22 cellular contexts compared by ENCODE assay signal in the genomic region with DNA sequence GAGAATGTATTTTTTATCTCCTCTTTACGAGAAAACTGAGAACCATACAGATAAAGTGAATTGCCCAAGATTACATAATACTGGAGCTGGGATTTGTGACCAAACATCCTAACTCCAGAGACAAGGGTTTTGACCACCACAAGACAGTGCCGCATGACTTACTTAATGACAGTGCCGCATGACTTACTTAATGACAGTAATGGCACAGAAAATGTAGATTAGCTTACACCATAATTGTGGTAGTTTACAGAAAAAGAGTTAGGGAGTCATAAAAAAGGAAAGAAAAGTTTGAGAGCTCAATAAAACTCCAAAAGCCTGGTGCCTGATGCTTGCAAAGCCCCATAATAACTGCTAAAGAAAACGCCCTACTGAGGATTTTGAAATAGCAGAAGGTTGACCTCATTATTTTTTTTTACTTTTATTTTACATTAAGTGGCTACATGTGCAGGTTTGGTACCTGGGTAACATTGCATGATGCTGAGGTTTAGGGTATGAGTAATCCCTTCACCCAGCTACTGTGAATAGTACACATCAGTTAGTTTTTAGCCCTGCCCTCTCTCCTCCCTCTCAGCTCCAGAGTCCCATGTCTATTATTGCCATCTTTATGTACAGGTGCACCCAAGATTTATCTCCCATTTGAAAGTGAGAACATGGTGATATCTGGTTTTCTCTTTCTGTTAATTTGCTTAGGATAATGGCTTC.
"Had no signal": no experiment of that assay in that cellular context is flagged by ENCODE, and none has a peak within 500 bp of the region (broad histone marks: within the 10 kb centered on the region; RNA-seq: fewer than 3 reads in every experiment).

No MANE protein-coding gene starts in this region.

- H3K27me3 ChIP-seq: gastroesophageal sphincter, tibial nerve had no signal

- H3K9me3 ChIP-seq: gastroesophageal sphincter, lower lobe of right lung, mucosa of descending colon, spleen, tibial nerve had no signal

- H3K36me3 ChIP-seq: gastroesophageal sphincter, lower lobe of right lung, spleen, tibial nerve had no signal

- DNase-seq: activated CD4-positive, alpha-beta T cell treated with anti-CD3 and anti-CD28 coated beads for 4 hours; activated CD4-positive, alpha-beta T cell treated with anti-CD3 and anti-CD28 coated beads, Interleukin-2, amount 50 U/mL, for 4 hours; activated CD4-positive, CD25-positive, alpha-beta regulatory T cell; activated naive CD4-positive, alpha-beta T cell; activated T-cell treated with anti-CD3 and anti-CD28 coated beads for 4 hours; activated T-cell treated with anti-CD3 and anti-CD28 coated beads, Interleukin-2, amount 50 U/mL, for 72 hours; dermis blood vessel endothelial cell; effector CD4-positive, alpha-beta T cell; head of caudate nucleus; hippocampal formation; kidney; lower lobe of right lung; mucosa of descending colon; right cardiac atrium; spleen; stimulated activated naive CD4-positive, alpha-beta T cell treated with Interleukin-2 at 50 U/mL for 16 hours had no signal

- H3K4me1 ChIP-seq: gastroesophageal sphincter, lower lobe of right lung, spleen, tibial nerve had no signal

- H3K4me3 ChIP-seq: gastroesophageal sphincter, lower lobe of right lung, mucosa of descending colon, spleen, tibial nerve had no signal

- ATAC-seq: activated naive CD4-positive, alpha-beta T cell treated with anti-CD3 and anti-CD28 coated beads, Interleukin-2, amount 50 U/mL, for 72 hours; activated T-cell treated with anti-CD3 and anti-CD28 coated beads, Interleukin-2, amount 50 U/mL, for 72 hours; gastroesophageal sphincter; left lobe of liver; lower lobe of right lung; mucosa of descending colon; natural killer cell treated with Interleukin-12 subunit alpha and Interleukin-12 subunit beta and Interleukin-15 and Interleukin-18, amount 100 ng/mL, for 72 hours; right cardiac atrium had no signal

- H3K27ac ChIP-seq: epithelial cell of prostate, gastroesophageal sphincter, lower lobe of right lung, spleen, tibial nerve had no signal
